ENCODE assay signal across 2 cellular contexts in the genomic region with DNA sequence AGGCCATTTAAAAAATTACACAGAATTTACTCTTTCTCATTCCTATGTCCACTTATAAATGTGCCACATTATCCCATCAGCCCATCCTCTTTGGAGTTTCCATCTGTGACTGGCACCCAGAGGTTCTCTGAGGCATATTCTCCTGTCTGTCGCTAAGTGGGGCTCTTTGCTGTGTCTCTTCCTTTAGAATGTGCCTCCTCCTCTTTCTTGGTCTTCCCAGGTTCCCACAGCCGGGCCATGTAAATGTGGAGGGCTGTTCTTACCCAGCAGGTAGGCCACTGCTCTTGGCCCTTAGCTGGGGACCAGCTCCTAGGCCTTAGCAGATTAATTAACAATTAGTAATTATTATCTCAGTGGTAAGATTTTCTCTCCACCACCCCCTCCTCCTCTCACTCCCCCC.
TF ChIP-seq lines count a peak whose summit lies in the region.

No MANE protein-coding gene starts in this region.

TF ChIP-seq in GM23338, 12 proteins besides CTCF, POLR2A, EP300 and RAD21 (continued from another document):
- TF ChIP-seq, protein P1, sequence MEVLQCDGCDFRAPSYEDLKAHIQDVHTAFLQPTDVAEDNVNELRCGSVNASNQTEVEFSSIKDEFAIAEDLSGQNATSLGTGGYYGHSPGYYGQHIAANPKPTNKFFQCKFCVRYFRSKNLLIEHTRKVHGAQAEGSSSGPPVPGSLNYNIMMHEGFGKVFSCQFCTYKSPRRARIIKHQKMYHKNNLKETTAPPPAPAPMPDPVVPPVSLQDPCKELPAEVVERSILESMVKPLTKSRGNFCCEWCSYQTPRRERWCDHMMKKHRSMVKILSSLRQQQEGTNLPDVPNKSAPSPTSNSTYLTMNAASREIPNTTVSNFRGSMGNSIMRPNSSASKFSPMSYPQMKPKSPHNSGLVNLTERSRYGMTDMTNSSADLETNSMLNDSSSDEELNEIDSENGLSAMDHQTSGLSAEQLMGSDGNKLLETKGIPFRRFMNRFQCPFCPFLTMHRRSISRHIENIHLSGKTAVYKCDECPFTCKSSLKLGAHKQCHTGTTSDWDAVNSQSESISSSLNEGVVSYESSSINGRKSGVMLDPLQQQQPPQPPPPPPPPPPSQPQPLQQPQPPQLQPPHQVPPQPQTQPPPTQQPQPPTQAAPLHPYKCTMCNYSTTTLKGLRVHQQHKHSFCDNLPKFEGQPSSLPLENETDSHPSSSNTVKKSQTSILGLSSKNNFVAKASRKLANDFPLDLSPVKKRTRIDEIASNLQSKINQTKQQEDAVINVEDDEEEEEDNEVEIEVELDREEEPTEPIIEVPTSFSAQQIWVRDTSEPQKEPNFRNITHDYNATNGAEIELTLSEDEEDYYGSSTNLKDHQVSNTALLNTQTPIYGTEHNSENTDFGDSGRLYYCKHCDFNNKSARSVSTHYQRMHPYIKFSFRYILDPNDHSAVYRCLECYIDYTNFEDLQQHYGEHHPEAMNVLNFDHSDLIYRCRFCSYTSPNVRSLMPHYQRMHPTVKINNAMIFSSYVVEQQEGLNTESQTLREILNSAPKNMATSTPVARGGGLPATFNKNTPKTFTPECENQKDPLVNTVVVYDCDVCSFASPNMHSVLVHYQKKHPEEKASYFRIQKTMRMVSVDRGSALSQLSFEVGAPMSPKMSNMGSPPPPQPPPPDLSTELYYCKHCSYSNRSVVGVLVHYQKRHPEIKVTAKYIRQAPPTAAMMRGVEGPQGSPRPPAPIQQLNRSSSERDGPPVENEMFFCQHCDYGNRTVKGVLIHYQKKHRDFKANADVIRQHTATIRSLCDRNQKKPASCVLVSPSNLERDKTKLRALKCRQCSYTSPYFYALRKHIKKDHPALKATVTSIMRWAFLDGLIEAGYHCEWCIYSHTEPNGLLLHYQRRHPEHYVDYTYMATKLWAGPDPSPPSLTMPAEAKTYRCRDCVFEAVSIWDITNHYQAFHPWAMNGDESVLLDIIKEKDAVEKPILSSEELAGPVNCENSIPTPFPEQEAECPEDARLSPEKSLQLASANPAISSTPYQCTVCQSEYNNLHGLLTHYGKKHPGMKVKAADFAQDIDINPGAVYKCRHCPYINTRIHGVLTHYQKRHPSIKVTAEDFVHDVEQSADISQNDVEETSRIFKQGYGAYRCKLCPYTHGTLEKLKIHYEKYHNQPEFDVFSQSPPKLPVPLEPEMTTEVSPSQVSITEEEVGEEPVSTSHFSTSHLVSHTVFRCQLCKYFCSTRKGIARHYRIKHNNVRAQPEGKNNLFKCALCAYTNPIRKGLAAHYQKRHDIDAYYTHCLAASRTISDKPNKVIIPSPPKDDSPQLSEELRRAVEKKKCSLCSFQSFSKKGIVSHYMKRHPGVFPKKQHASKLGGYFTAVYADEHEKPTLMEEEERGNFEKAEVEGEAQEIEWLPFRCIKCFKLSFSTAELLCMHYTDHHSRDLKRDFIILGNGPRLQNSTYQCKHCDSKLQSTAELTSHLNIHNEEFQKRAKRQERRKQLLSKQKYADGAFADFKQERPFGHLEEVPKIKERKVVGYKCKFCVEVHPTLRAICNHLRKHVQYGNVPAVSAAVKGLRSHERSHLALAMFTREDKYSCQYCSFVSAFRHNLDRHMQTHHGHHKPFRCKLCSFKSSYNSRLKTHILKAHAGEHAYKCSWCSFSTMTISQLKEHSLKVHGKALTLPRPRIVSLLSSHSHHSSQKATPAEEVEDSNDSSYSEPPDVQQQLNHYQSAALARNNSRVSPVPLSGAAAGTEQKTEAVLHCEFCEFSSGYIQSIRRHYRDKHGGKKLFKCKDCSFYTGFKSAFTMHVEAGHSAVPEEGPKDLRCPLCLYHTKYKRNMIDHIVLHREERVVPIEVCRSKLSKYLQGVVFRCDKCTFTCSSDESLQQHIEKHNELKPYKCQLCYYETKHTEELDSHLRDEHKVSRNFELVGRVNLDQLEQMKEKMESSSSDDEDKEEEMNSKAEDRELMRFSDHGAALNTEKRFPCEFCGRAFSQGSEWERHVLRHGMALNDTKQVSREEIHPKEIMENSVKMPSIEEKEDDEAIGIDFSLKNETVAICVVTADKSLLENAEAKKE (CRISPR knock-in tag; IDR thresholded peaks at IDR 0.05): peak; percentile 63
TF ChIP-seq in GM23338: peak in this region for 1.

TF ChIP-seq in WTC11, 78 proteins besides CTCF, POLR2A, EP300 and RAD21 (continued from another document):
- TF ChIP-seq, protein P2, sequence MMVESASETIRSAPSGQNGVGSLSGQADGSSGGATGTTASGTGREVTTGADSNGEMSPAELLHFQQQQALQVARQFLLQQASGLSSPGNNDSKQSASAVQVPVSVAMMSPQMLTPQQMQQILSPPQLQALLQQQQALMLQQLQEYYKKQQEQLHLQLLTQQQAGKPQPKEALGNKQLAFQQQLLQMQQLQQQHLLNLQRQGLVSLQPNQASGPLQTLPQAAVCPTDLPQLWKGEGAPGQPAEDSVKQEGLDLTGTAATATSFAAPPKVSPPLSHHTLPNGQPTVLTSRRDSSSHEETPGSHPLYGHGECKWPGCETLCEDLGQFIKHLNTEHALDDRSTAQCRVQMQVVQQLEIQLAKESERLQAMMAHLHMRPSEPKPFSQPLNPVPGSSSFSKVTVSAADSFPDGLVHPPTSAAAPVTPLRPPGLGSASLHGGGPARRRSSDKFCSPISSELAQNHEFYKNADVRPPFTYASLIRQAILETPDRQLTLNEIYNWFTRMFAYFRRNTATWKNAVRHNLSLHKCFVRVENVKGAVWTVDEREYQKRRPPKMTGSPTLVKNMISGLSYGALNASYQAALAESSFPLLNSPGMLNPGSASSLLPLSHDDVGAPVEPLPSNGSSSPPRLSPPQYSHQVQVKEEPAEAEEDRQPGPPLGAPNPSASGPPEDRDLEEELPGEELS (CRISPR knock-in tag; IDR thresholded peaks at IDR 0.05): no peak
